In the genomic region with DNA sequence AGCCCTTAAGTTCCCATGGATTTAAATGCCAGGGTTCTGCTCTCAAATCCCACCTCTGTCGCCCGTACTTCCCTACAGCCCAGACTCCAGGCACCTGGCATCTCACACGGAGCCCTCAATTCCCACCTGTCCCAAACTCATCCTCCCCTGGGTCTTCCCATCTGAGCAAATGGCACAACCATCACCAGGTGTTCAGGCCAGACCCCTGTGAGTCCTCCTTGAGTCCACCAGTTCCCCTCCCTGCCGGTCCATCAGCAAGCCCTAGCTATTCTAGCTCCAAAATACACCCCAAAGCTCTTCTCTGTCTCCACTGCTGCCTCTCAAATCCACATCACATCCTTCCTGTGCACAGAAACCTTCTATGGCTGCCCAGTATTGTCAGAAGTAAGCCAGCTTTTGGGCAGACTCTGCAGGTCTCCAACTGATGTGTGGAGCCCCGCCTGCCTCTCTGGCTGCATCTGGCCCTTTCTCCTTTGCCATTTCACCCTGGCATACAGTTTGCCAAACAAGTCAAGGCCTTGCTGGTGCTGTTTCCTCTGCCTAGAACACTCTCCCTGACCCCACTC, we compare ENCODE assay signal across 11 cellular contexts.
DNase-seq lines count a peak whose midpoint lies in the region; ATAC-seq, FAIRE-seq and TF ChIP-seq lines count a peak whose summit lies in the region.
"Had no signal": no experiment of that assay in that cellular context is flagged by ENCODE, and none has a peak within 500 bp of the region (broad histone marks: within the 10 kb centered on the region; RNA-seq: fewer than 3 reads in every experiment).

No MANE protein-coding gene starts in this region.

- WGBS in heart right ventricle, 2 donors, result 88 to 91% methylated on average over 5 of the region's 5 CpGs
- 59% methylated on average over 5 of the region's 5 CpGs for WGBS in K562 (ENCODE audit: insufficient coverage, low coverage, missing lambda C conversion rate)

- DNase-seq in heart right ventricle (no peak), right atrium auricular region (ENCODE audit: low spot score) (no peak), K562 (ENCODE audit: extremely low read depth in 1 of 4, low spot score in 3 of 4) (no peak), vagina (ENCODE audit: extremely low spot score in 2 of 2) (no peak), kidney glomerular epithelial cell (lab: John Stamatoyannopoulos, UW) (no peak), GF-D8 (lab: John Stamatoyannopoulos, UW) (no peak)
- DNase-seq in naive thymus-derived CD4-positive, alpha-beta T cell, result peak in 5 of 9 donors; percentile 30 to 45 (median 42)
- DNase-seq: mesendoderm, T1000 had no signal

- peaks cover 0 to 52% (median 14%) of the 10 kb centered on the region in 9 donors for H3K36me3 ChIP-seq in heart right ventricle
- peaks cover 22% of the 10 kb centered on the region for H3K36me3 ChIP-seq in right atrium auricular region
- H3K36me3 ChIP-seq in K562 (ENCODE audit: control insufficient read depth, insufficient read depth, low read length), result no peaks in the 10 kb centered on the region
- H3K36me3 ChIP-seq in naive thymus-derived CD4-positive, alpha-beta T cell (ENCODE audit: control insufficient read depth in 2 of 3, insufficient read depth in 3 of 3, low read length in 3 of 3), result peaks cover 0 to 16% (median 0%) of the 10 kb centered on the region in 3 experiments
- H3K36me3 ChIP-seq in vagina, result peaks cover 0 to 14% of the 10 kb centered on the region in 2 donors

- peaks cover 9 to 28% (median 16%) of the 10 kb centered on the region in 5 donors for H3K36me3 Mint-ChIP-seq in naive thymus-derived CD4-positive, alpha-beta T cell

- peaks cover 49 to 83% (median 76%) of the 10 kb centered on the region in 7 donors for H3K4me1 Mint-ChIP-seq in naive thymus-derived CD4-positive, alpha-beta T cell

- no peak for FAIRE-seq in K562 (lab: Jason Lieb, UNC)

- H3K27ac ChIP-seq in heart right ventricle (peak overlapping the region in 8 of 10 donors; percentile 40 to 94 (median 62)), right atrium auricular region (peak overlapping the region in 1 of 2 donors; percentile 22), K562 (ENCODE audit: extremely low read depth, low read depth, low read length) (no peak overlapping the region), vagina (peak overlapping the region; percentile 66)
- H3K27ac ChIP-seq in naive thymus-derived CD4-positive, alpha-beta T cell (ENCODE audit: low read depth, low read length), result peak overlapping the region; percentile 92

- no peaks in the 10 kb centered on the region for H3K79me2 ChIP-seq in K562 (ENCODE audit: control insufficient read depth, insufficient read depth, low read length)

- peak overlapping the region; percentile 90 to 100 (median 99) for H3K27ac Mint-ChIP-seq in naive thymus-derived CD4-positive, alpha-beta T cell

- intact Hi-C loops in heart right ventricle (cut with DNase I), result no loop called here
- intact Hi-C loops in K562 (cut with micrococcal nuclease), result no loop called here
- intact Hi-C loops in naive thymus-derived CD4-positive, alpha-beta T cell (cut with micrococcal nuclease), result loop anchor here (1.0 to 10.0 kb wide), 14 partner anchors 12 to 229 kb away; a partner anchor contains a TSS
- intact Hi-C loops in vagina (cut with DNase I), result no loop called here

- no peaks in the 10 kb centered on the region for H3K27me3 Mint-ChIP-seq in naive thymus-derived CD4-positive, alpha-beta T cell

- no peak for ATAC-seq in heart right ventricle
- no peak for ATAC-seq in K562
- ATAC-seq in naive thymus-derived CD4-positive, alpha-beta T cell, result no peak
- ATAC-seq in HG02970 (IDR thresholded peaks at IDR 0.05; ENCODE audit: low FRiP score, unreplicated experiment), result no peak

- H3K9me1 ChIP-seq in K562 (ENCODE audit: control insufficient read depth, insufficient read depth, low read length), result no peaks in the 10 kb centered on the region

- TF ChIP-seq CTCF in heart right ventricle (IDR thresholded peaks at IDR 0.05) (no peak), right atrium auricular region (IDR thresholded peaks at IDR 0.05) (no peak), K562 (IDR thresholded peaks at IDR 0.05 in 2 of 3, conservative IDR thresholded peaks at IDR 0.05 in 1 of 3; ENCODE audit: insufficient read depth in 2 of 3, low read depth in 1 of 3, low read length in 3 of 3) (no peak), vagina (IDR thresholded peaks at IDR 0.05) (no peak)

- peaks cover 0 to 2% (median 0%) of the 10 kb centered on the region in 11 donors for H3K9me3 Mint-ChIP-seq in naive thymus-derived CD4-positive, alpha-beta T cell

- H3K4me3 Mint-ChIP-seq in naive thymus-derived CD4-positive, alpha-beta T cell, result peak overlapping the region; percentile 39 to 88 (median 76)

- H2AFZ ChIP-seq in K562 (ENCODE audit: low read depth, low read length), result 0 out of 2 replicates have a peak overlapping the region, but pooled peaks have one; percentile 17

- CTCF ChIA-PET in K562 (lab: Yijun Ruan, JAX; ENCODE audit: low intra/inter-chr PET ratio), result no interaction called here
- CTCF ChIA-PET in naive thymus-derived CD4-positive, alpha-beta T cell (lab: Charles Lee), result interaction anchor here (0.9 to 2.3 kb wide), 10 partner anchors 12 to 88 kb away, joined by 3 to 21 read pairs (median 6); no protein-coding TSS in a partner anchor

- POLR2A ChIA-PET in K562 (lab: Yijun Ruan, JAX), result interaction anchor here (0.7 kb wide), 2 partner anchors 11 to 12 kb away, joined by 3 to 5 read pairs; no protein-coding TSS in a partner anchor
- POLR2A ChIA-PET in naive thymus-derived CD4-positive, alpha-beta T cell (lab: Charles Lee), result interaction anchor here (0.7 to 5.5 kb wide), 24 partner anchors 9 to 481 kb away, joined by 3 to 106 read pairs (median 6); a partner anchor contains a TSS

- TF ChIP-seq POLR2A in K562 (conservative IDR thresholded peaks at IDR 0.05) (no peak), vagina (IDR thresholded peaks at IDR 0.05) (no peak)

- H3K27me3 ChIP-seq in heart right ventricle (no peaks in the 10 kb centered on the region), right atrium auricular region (no peaks in the 10 kb centered on the region), K562 (ENCODE audit: control insufficient read depth in 2 of 2, insufficient read depth in 2 of 2, low read length in 2 of 2) (peaks cover 0 to 4% of the 10 kb centered on the region in 2 experiments; a peak in 3 of 5 replicates), vagina (no peaks in the 10 kb centered on the region)
- no peaks in the 10 kb centered on the region for H3K27me3 ChIP-seq in naive thymus-derived CD4-positive, alpha-beta T cell (ENCODE audit: control insufficient read depth in 2 of 2, insufficient read depth in 2 of 2, low read length in 2 of 2)
- H3K27me3 ChIP-seq: heart left ventricle had no signal

- no peak for TF ChIP-seq RAD21 in K562 (CRISPR knock-in tag; conservative IDR thresholded peaks at IDR 0.05 in 1 of 2, IDR thresholded peaks at IDR 0.05 in 1 of 2)

- H4K20me1 ChIP-seq in K562 (replicated peaks; ENCODE audit: control insufficient read depth, insufficient read depth, low read length), result no peaks in the 10 kb centered on the region

- H3K4me3 ChIP-seq in heart right ventricle (no peak overlapping the region), right atrium auricular region (no peak overlapping the region), K562 (no peak overlapping the region), vagina (no peak overlapping the region)
- peak overlapping the region; percentile 19 for H3K4me3 ChIP-seq in naive thymus-derived CD4-positive, alpha-beta T cell (ENCODE audit: low read length)
- H3K4me3 ChIP-seq: heart left ventricle had no signal

- H3K9ac ChIP-seq in K562 (ENCODE audit: insufficient read depth in 1 of 2, low read depth in 2 of 2, low read length in 2 of 2), result no peak overlapping the region

- H3K4me1 ChIP-seq in heart right ventricle (peaks cover 6 to 67% (median 61%) of the 10 kb centered on the region in 9 donors), right atrium auricular region (peaks cover 0 to 46% of the 10 kb centered on the region in 2 donors), K562 (replicated peaks in 1 of 2; ENCODE audit: control insufficient read depth in 2 of 2, insufficient read depth in 2 of 2, low read length in 2 of 2) (peaks cover 0 to 17% of the 10 kb centered on the region in 2 experiments; a peak in 2 of 5 replicates), vagina (peaks cover 50% of the 10 kb centered on the region)
- H3K4me1 ChIP-seq in naive thymus-derived CD4-positive, alpha-beta T cell (ENCODE audit: control insufficient read depth in 2 of 2, insufficient read depth in 2 of 2, low read length in 2 of 2), result peaks cover 54 to 68% of the 10 kb centered on the region in 2 donors

- BruUV-seq in K562 (replicated peaks; lab: Mats Ljungman, UMichigan), result no TSS peak

- in situ Hi-C loops in K562 (cut with MboI), result no loop called here

- no peak for TF ChIP-seq EP300 in K562 (IDR thresholded peaks at IDR 0.05; ENCODE audit: low read length)

- H3K9me3 ChIP-seq in heart right ventricle (no peaks in the 10 kb centered on the region), right atrium auricular region (no peaks in the 10 kb centered on the region), K562 (replicated peaks; ENCODE audit: control insufficient read depth, insufficient read depth, low read depth, low read length) (no peaks in the 10 kb centered on the region), vagina (no peaks in the 10 kb centered on the region)
- no peaks in the 10 kb centered on the region for H3K9me3 ChIP-seq in naive thymus-derived CD4-positive, alpha-beta T cell (ENCODE audit: control insufficient read depth in 2 of 3, low read length in 3 of 3)
- H3K9me3 ChIP-seq: heart left ventricle had no signal

- H3K4me2 ChIP-seq in K562 (ENCODE audit: insufficient read depth, low read length), result no peak overlapping the region

TF ChIP-seq in K562, 482 proteins besides CTCF, POLR2A, EP300 and RAD21:
- TF ChIP-seq POU5F1 (IDR thresholded peaks at IDR 0.05; ENCODE audit: borderline replicate concordance, low read depth, low read length, partially characterized antibody) (no peak), XRCC3 (IDR thresholded peaks at IDR 0.05) (no peak)
- TF ChIP-seq, protein P1, sequence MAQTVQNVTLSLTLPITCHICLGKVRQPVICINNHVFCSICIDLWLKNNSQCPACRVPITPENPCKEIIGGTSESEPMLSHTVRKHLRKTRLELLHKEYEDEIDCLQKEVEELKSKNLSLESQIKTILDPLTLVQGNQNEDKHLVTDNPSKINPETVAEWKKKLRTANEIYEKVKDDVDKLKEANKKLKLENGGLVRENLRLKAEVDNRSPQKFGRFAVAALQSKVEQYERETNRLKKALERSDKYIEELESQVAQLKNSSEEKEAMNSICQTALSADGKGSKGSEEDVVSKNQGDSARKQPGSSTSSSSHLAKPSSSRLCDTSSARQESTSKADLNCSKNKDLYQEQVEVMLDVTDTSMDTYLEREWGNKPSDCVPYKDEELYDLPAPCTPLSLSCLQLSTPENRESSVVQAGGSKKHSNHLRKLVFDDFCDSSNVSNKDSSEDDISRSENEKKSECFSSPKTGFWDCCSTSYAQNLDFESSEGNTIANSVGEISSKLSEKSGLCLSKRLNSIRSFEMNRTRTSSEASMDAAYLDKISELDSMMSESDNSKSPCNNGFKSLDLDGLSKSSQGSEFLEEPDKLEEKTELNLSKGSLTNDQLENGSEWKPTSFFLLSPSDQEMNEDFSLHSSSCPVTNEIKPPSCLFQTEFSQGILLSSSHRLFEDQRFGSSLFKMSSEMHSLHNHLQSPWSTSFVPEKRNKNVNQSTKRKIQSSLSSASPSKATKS (CRISPR knock-in tag; IDR thresholded peaks at IDR 0.05), result no peak
TF ChIP-seq in K562: peak in this region for 0.

Comparison
In these comparisons a context has a peak if more than half of its experiments do, and no peak if none do; other contexts are left out.
1. DNase-seq: peak in naive thymus-derived CD4-positive, alpha-beta T cell (5 of 9); none in heart right ventricle (0 of 2), right atrium auricular region (single experiment), K562 (0 of 4), vagina (0 of 2), kidney glomerular epithelial cell (single experiment) and GF-D8 (single experiment).
2. intact Hi-C loops: an anchor here in naive thymus-derived CD4-positive, alpha-beta T cell (1.0 to 10.0 kb wide); none called in heart right ventricle, K562 and vagina.